ENCODE assay signal across 15 cellular contexts in the genomic region with DNA sequence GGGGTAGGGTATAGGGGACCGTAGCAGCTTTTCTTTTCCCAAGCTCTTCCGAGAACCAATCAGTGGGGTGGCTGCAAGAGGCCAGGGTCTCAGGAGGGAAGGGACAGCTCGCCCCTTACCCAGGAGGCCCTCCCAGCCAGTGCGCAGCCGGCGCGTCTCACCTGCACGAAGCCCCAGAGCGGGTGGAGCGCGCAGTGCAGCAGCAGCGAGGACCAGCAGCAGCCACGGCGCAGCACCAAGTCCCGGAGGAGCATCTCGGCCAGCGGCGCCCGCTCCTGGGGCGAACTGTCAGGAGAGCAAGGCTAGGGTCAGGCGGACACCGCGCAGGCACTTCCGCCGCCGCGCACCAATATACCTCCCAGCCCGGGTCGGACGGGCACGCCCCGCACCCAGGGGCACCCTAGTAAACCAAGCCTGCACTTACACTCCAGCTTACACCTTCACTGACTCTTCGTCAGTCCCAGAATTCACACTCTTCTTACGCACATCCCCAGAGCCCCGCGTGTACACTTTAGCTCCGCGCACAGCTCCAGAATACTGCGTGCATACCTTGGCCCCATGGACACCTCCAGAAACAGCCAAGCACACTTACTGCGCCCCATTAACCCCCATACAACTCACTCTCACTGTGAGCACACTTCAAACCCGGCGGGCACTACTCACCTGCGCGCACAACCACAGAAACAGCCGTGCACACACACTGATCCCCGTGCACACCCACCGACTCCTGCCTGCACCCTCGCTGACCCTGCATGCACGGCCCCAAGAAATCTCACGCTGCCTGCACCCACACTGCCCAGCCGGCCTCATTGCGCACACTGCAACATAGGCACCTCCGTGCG. TPM values are rescaled to one million over a fixed set of nuclear protein-coding genes. Genes with fewer than 3 reads are reported as not detected.
DNase-seq lines count a peak whose midpoint lies in the region; ATAC-seq and TF ChIP-seq lines count a peak whose summit lies in the region.
"Had no signal": no experiment of that assay in that cellular context is flagged by ENCODE, and none has a peak within 500 bp of the region (broad histone marks: within the 10 kb centered on the region; RNA-seq: fewer than 3 reads in every experiment).

No MANE protein-coding gene starts in this region.

- H3K4me1 Mint-ChIP-seq in activated naive CD4-positive, alpha-beta T cell treated with anti-CD3 and anti-CD28 coated beads for 36 hours (ENCODE audit: low read depth) = peaks cover 10% of the 10 kb centered on the region

- no peaks in the 10 kb centered on the region for H3K9me2 ChIP-seq in HCT116 (ENCODE audit: insufficient read depth)

- H3K9me3 Mint-ChIP-seq in activated naive CD4-positive, alpha-beta T cell treated with anti-CD3 and anti-CD28 coated beads for 36 hours = no peaks in the 10 kb centered on the region
- H3K9me3 Mint-ChIP-seq: activated B cell treated with CpG ODN at 0.5 μM for 24 hours, IgD-negative memory B cell had no signal

- H3K27ac Mint-ChIP-seq in activated naive CD4-positive, alpha-beta T cell treated with anti-CD3 and anti-CD28 coated beads for 36 hours = no peak overlapping the region
- H3K27ac Mint-ChIP-seq: activated B cell treated with CpG ODN at 0.5 μM for 24 hours, IgD-negative memory B cell had no signal

- POLR2A ChIA-PET in HCT116 (lab: Charles Lee) = no interaction called here

- no peaks in the 10 kb centered on the region for H3K79me2 ChIP-seq in HCT116 (ENCODE audit: insufficient read depth, low read length)

- no peak for DNase-seq in HCT116 (ENCODE audit: low read depth, low spot score)
- peak; percentile 11 for DNase-seq in cerebellar cortex (ENCODE audit: low spot score)
- no peak for DNase-seq in gastrocnemius medialis
- no peak for DNase-seq in activated CD4-positive, alpha-beta T cell treated with anti-CD3 and anti-CD28 coated beads for 4 hours
- no peak for DNase-seq in GM19238 (ENCODE audit: insufficient read length, low spot score)
- no peak for DNase-seq in activated naive CD4-positive, alpha-beta T cell treated with anti-CD3 and anti-CD28 coated beads for 36 hours
- DNase-seq: activated B cell treated with CpG ODN at 0.5 μM for 24 hours; activated naive CD4-positive, alpha-beta T cell treated with Interleukin-2 at 50 U/mL for 16 hours; CD4-positive, alpha-beta memory T cell had no signal

- no peaks in the 10 kb centered on the region for H4K20me1 ChIP-seq in HCT116 (ENCODE audit: insufficient read depth)

- TF ChIP-seq CTCF in HCT116 (IDR thresholded peaks at IDR 0.05 in 2 of 3, conservative IDR thresholded peaks at IDR 0.05 in 1 of 3; ENCODE audit: borderline replicate concordance in 1 of 3, insufficient read depth in 1 of 3, low read depth in 2 of 3, low read length in 2 of 3) (no peak), gastrocnemius medialis (IDR thresholded peaks at IDR 0.05 in 4 of 5, conservative IDR thresholded peaks at IDR 0.05 in 1 of 5) (no peak)

- CTCF ChIA-PET in HCT116 (lab: Charles Lee) = no interaction called here
- CTCF ChIA-PET in activated naive CD4-positive, alpha-beta T cell treated with anti-CD3 and anti-CD28 coated beads for 36 hours (lab: Charles Lee) = no interaction called here

- H3K27ac ChIP-seq in HCT116 (ENCODE audit: low read depth, low read length) (no peak overlapping the region), layer of hippocampus (ENCODE audit: low read depth, low read length) (peak overlapping the region; percentile 90), gastrocnemius medialis (no peak overlapping the region)
- H3K27ac ChIP-seq: testis had no signal

- in situ Hi-C loops in gastrocnemius medialis (cut with MboI; ENCODE audit: low sequenced_read_pairs in 4 of 4) = loop anchor here in 1 of 4 donors (10.0 kb wide), 1 partner anchor 133 kb away; no protein-coding TSS in a partner anchor

- BruUV-seq in HCT116 (replicated peaks; lab: Mats Ljungman, UMichigan) = no TSS peak

- H3K4me1 ChIP-seq in HCT116 (ENCODE audit: control insufficient read depth in 1 of 2, insufficient read depth in 2 of 2, low read length in 2 of 2) = peaks cover 6 to 15% of the 10 kb centered on the region in 2 experiments
- H3K4me1 ChIP-seq in gastrocnemius medialis = no peaks in the 10 kb centered on the region
- H3K4me1 ChIP-seq: testis had no signal

- H3K27me3 ChIP-seq in HCT116 (ENCODE audit: insufficient read depth, low read length) (no peaks in the 10 kb centered on the region), layer of hippocampus (ENCODE audit: control insufficient read depth, insufficient read depth, low read length) (no peaks in the 10 kb centered on the region), gastrocnemius medialis (no peaks in the 10 kb centered on the region)
- H3K27me3 ChIP-seq: testis had no signal

- H3K36me3 ChIP-seq in HCT116 (ENCODE audit: control insufficient read depth in 1 of 2, insufficient read depth in 2 of 2, low read length in 2 of 2) (no peaks in the 10 kb centered on the region), gastrocnemius medialis (no peaks in the 10 kb centered on the region)

- no peaks in the 10 kb centered on the region for H3K36me3 Mint-ChIP-seq in activated naive CD4-positive, alpha-beta T cell treated with anti-CD3 and anti-CD28 coated beads for 36 hours (ENCODE audit: low read depth)
- H3K36me3 Mint-ChIP-seq: CD4-positive, alpha-beta memory T cell; IgD-negative memory B cell had no signal

- no peak overlapping the region for H3K4me3 Mint-ChIP-seq in activated naive CD4-positive, alpha-beta T cell treated with anti-CD3 and anti-CD28 coated beads for 36 hours
- H3K4me3 Mint-ChIP-seq: activated B cell treated with CpG ODN at 0.5 μM for 24 hours, IgD-negative memory B cell had no signal

- H3K27me3 Mint-ChIP-seq in activated naive CD4-positive, alpha-beta T cell treated with anti-CD3 and anti-CD28 coated beads for 36 hours (ENCODE audit: low read depth) = peaks cover 55% of the 10 kb centered on the region

- H3K4me3 ChIP-seq in HCT116 (replicated peaks in 1 of 2; ENCODE audit: low read depth in 1 of 2, low read length in 2 of 2) (peak overlapping the region; percentile 35 to 59), gastrocnemius medialis (peak overlapping the region in 3 of 4 donors; percentile 51 to 57 (median 56))
- H3K4me3 ChIP-seq: GM12878 had no signal

- TF ChIP-seq RAD21 in HCT116 (IDR thresholded peaks at IDR 0.05; ENCODE audit: low read depth) = no peak

- intact Hi-C loops in HCT116 (cut with micrococcal nuclease) (loop anchor here (2.0 kb wide), 1 partner anchor 133 kb away; no protein-coding TSS in a partner anchor), gastrocnemius medialis (cut with DNase I; ENCODE audit: low total_unique reads) (no loop called here)
- intact Hi-C loops in activated naive CD4-positive, alpha-beta T cell treated with anti-CD3 and anti-CD28 coated beads for 36 hours (cut with micrococcal nuclease) = no loop called here

- H2AFZ ChIP-seq in HCT116 (ENCODE audit: low read depth, low read length, poor library complexity, severe bottlenecking) = peak overlapping the region; percentile 56

- H3K4me2 ChIP-seq in HCT116 (ENCODE audit: low read length) = peak overlapping the region; percentile 81

- ATAC-seq in HCT116 = no peak
- ATAC-seq in gastrocnemius medialis = no peak
- no peak for ATAC-seq in HG02763 (IDR thresholded peaks at IDR 0.05; ENCODE audit: unreplicated experiment)
- ATAC-seq: GM12878 had no signal

- H3K9ac ChIP-seq in HCT116 (ENCODE audit: low read length) = peak overlapping the region; percentile 59

- H3K9me3 ChIP-seq in HCT116 (ENCODE audit: control insufficient read depth in 1 of 2, insufficient read depth in 1 of 2, low read depth in 1 of 2, low read length in 2 of 2) (no peaks in the 10 kb centered on the region), gastrocnemius medialis (no peaks in the 10 kb centered on the region)
- H3K9me3 ChIP-seq: testis had no signal

- TF ChIP-seq POLR2A in HCT116 (IDR thresholded peaks at IDR 0.05; ENCODE audit: borderline replicate concordance, extremely low read depth, insufficient read depth, insufficient read length) (no peak), gastrocnemius medialis (IDR thresholded peaks at IDR 0.05) (no peak)

- RAD21 ChIA-PET in HCT116 (lab: Charles Lee; ENCODE audit: low non-redundant PET in 1 of 2, low total read pairs in 2 of 2, uncharacterized antibody in 2 of 2, unreplicated experiment in 2 of 2) = no interaction called here

TF ChIP-seq in HCT116, 20 proteins besides CTCF, POLR2A, EP300 and RAD21:
- TF ChIP-seq, protein P1, sequence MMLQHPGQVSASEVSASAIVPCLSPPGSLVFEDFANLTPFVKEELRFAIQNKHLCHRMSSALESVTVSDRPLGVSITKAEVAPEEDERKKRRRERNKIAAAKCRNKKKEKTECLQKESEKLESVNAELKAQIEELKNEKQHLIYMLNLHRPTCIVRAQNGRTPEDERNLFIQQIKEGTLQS (IDR thresholded peaks at IDR 0.05) = no peak
- TF ChIP-seq SRF (IDR thresholded peaks at IDR 0.05; ENCODE audit: low read depth) = no peak

RNA-seq across cellular contexts. Expression of a gene that starts 0.6 kb away (rescaled TPM):
- total RNA-seq in HCT116 (2021; ENCODE audit: unreplicated experiment) (1.5 TPM), gastrocnemius medialis (1 to 10 TPM in 1 of 4 donors, under 1 TPM in 2, not detected in 1; 0.09 to 1.0 (median 0.16) TPM)
- polyA plus RNA-seq in HCT116 (2012) = 1.4 and 1.6 TPM in 2 replicates
- not detected for total RNA-seq in activated naive CD4-positive, alpha-beta T cell treated with anti-CD3 and anti-CD28 coated beads for 36 hours
- total RNA-seq: activated B cell treated with CpG ODN at 0.5 μM for 24 hours; CD4-positive, alpha-beta memory T cell; epithelial cell of proximal tubule; GM12878 had no signal
- polyA plus RNA-seq: CD4-positive, alpha-beta memory T cell; GM12878; IgD-negative memory B cell had no signal
